28 cellular contexts compared by ENCODE assay signal in the genomic region with DNA sequence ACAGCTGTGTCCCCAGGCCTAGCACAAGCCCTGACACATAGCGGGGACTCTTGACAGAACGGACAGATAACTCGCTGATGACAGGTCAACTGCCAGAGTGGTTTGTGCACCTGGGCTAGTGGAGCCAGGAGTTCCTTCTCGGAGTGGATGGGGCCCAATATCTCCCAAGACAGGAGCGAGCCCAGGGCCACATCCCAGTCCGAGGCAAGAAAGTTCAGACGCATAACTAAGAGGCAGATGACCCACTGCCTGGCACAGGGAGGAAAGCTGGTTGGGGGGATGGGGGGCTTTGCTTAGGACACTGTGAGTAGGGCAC.
"Had no signal": no experiment of that assay in that cellular context is flagged by ENCODE, and none has a peak within 500 bp of the region (broad histone marks: within the 10 kb centered on the region; RNA-seq: fewer than 3 reads in every experiment).

No MANE protein-coding gene starts in this region.

- H3K36me3 ChIP-seq: ascending aorta, cardiac muscle cell, Peyer's patch, SJSA1 had no signal

- H3K4me3 ChIP-seq: ascending aorta, cardiac muscle cell, Peyer's patch, SJSA1 had no signal

- DNase-seq: activated CD4-positive, alpha-beta memory T cell treated with anti-CD3 and anti-CD28 coated beads, Interleukin-2, amount 10 ng/mL, durations not matched to agents 7 days and 5 days; activated CD4-positive, alpha-beta T cell treated with anti-CD3 and anti-CD28 coated beads for 1 hour; activated CD4-positive, alpha-beta T cell treated with anti-CD3 and anti-CD28 coated beads for 48 hours; activated CD8-positive, alpha-beta memory T cell treated with anti-CD3 and anti-CD28 coated beads for 24 hours; activated gamma-delta T cell; activated naive CD4-positive, alpha-beta T cell treated with Interleukin-2 at 50 U/mL for 16 hours; activated naive CD8-positive, alpha-beta T cell treated with anti-CD3 and anti-CD28 coated beads, Interleukin-2, amount 10 ng/mL, durations not matched to agents 7 days and 5 days; activated T-cell treated with anti-CD3 and anti-CD28 coated beads, Interleukin-2, amount 50 U/mL, for 24 hours; amygdala; MM.1S; MV-4-11; NCI-H1092; NCI-H1436 treated with DMSO at 0.1 percent for 48 hours; NCI-H1694 treated with DMSO at 0.1 percent for 48 hours; NCI-H2029; NCI-H345; NCI-H524 treated with DMSO at 0.1 percent for 48 hours; NK-92 treated with Interleukin-12 subunit alpha and Interleukin-12 subunit beta, amount 100 ng/mL, for 24 hours; PC-3; RPMI8226; SHP77 treated with DMSO at 0.1 percent for 48 hours; SK-N-SH had no signal

- H3K4me1 ChIP-seq: ascending aorta, Peyer's patch, SJSA1 had no signal

- H3K27ac ChIP-seq: ascending aorta, cardiac muscle cell, KMS-11, Peyer's patch, SJSA1 had no signal

- H3K9me3 ChIP-seq: SK-N-SH had no signal

- H3K9ac ChIP-seq: KMS-11, SK-N-SH had no signal

- ATAC-seq: PC-3, WTC11 had no signal

- H3K27me3 ChIP-seq: ascending aorta, cardiac muscle cell, Peyer's patch, SJSA1 had no signal

- H3K4me2 ChIP-seq: KMS-11, SK-N-SH had no signal
